Comparison of ENCODE assay signal across 8 cellular contexts in genomic region chr5:94618493-94619328, GRCh38. TPM values are rescaled to one million over a fixed set of nuclear protein-coding genes. Genes with fewer than 3 reads are reported as not detected.
A peak's percentile ranks its signal among the peaks of the same experiment; 100 is the strongest.
DNase-seq lines count a peak whose midpoint lies in the region; ATAC-seq, FAIRE-seq and TF ChIP-seq lines count a peak whose summit lies in the region.

TSS of gene KIAA0825 (minus strand) at chr5:94618604. CDS start at chr5:94537126, 81,478 bp downstream.
TSS of gene SLF1 (plus strand) at chr5:94618669. CDS start at chr5:94628811, 10,142 bp downstream.

- H3K9me3 ChIP-seq in NT2/D1 (ENCODE audit: insufficient read depth, low read length) (no peaks in the 10 kb centered on the region), endothelial cell of umbilical vein (replicated peaks; ENCODE audit: control insufficient read depth, insufficient read depth, low read length) (no peaks in the 10 kb centered on the region)

- no peaks in the 10 kb centered on the region for H3K4me1 ChIP-seq in NT2/D1 (ENCODE audit: insufficient read depth, insufficient read length)
- peaks cover 12% of the 10 kb centered on the region for H3K4me1 ChIP-seq in endothelial cell of umbilical vein (ENCODE audit: control insufficient read depth, extremely low read depth, insufficient read depth, low read length)

- peak; percentile 69 for FAIRE-seq in HTR-8/SVneo (lab: Jason Lieb, UNC)
- peak; percentile 80 for FAIRE-seq in endothelial cell of umbilical vein (lab: Jason Lieb, UNC)

- POLR2A ChIA-PET in endothelial cell of umbilical vein (lab: Charles Lee), result no interaction called here

- peak; percentile 96 for ATAC-seq in GM21381 (IDR thresholded peaks at IDR 0.05; ENCODE audit: unreplicated experiment)

- BruUV-seq in endothelial cell of umbilical vein (replicated peaks; lab: Mats Ljungman, UMichigan), result TSS peak; percentile 43

- no peak for TF ChIP-seq CTCF in endothelial cell of umbilical vein (IDR thresholded peaks at IDR 0.05; ENCODE audit: extremely low read depth in 1 of 2, insufficient read depth in 1 of 2, low read depth in 1 of 2, low read length in 2 of 2)

- CTCF ChIA-PET in endothelial cell of umbilical vein (lab: Charles Lee), result interaction anchor here (1.2 to 2.0 kb wide), 5 partner anchors 10 to 119 kb away, joined by 3 to 10 read pairs (median 4); no protein-coding TSS in a partner anchor

- H3K27me3 ChIP-seq in NT2/D1 (ENCODE audit: insufficient read depth, insufficient read length), result no peaks in the 10 kb centered on the region
- no peaks in the 10 kb centered on the region for H3K27me3 ChIP-seq in endothelial cell of umbilical vein (ENCODE audit: control insufficient read depth in 2 of 2, insufficient read depth in 2 of 2, low read length in 2 of 2)

- peak within 1 kb of the TSS; percentile 92 for H3K9ac ChIP-seq in NT2/D1 (ENCODE audit: insufficient read length, low read depth)
- peak within 1 kb of the TSS; percentile 65 for H3K9ac ChIP-seq in endothelial cell of umbilical vein (replicated peaks; ENCODE audit: extremely low read depth, insufficient read depth, low read length)

- H3K36me3 ChIP-seq in NT2/D1 (ENCODE audit: insufficient read depth, insufficient read length, low read length) (no peaks in the 10 kb centered on the region), endothelial cell of umbilical vein (ENCODE audit: control insufficient read depth in 2 of 2, extremely low read depth in 1 of 2, insufficient read depth in 2 of 2, low read length in 2 of 2) (no peaks in the 10 kb centered on the region)

- H2AFZ ChIP-seq in endothelial cell of umbilical vein (ENCODE audit: low read depth, low read length), result peak within 1 kb of the TSS; percentile 98

- H3K79me2 ChIP-seq in endothelial cell of umbilical vein (ENCODE audit: control insufficient read depth, insufficient read depth, low read length), result peaks cover 21% of the 10 kb centered on the region

- DNase-seq in Caki2 (ENCODE audit: low read depth) (peak; percentile 79), HTR-8/SVneo (ENCODE audit: insufficient read length, low spot score) (peak; percentile 84), NT2/D1 (ENCODE audit: low read depth, low spot score) (peak; percentile 66), endothelial cell of umbilical vein (ENCODE audit: low read depth, low spot score) (peak; percentile 91), midbrain (lab: John Stamatoyannopoulos, UW) (peak; percentile 91)
- DNase-seq in activated CD8-positive, alpha-beta memory T cell treated with anti-CD3 and anti-CD28 coated beads, Interleukin-2, amount 50 U/mL, for 4 hours, result peak; percentile 84
- peak; percentile 80 to 81 for DNase-seq in stimulated activated CD8-positive, alpha-beta memory T cell treated with anti-CD3 and anti-CD28 coated beads, Interleukin-15, amount 100 ng/mL, for 48 hours (ENCODE audit: low read depth in 2 of 2)

- H3K4me3 ChIP-seq in NT2/D1 (ENCODE audit: insufficient read length, low read depth), result peak within 1 kb of the TSS; percentile 95
- H3K4me3 ChIP-seq in endothelial cell of umbilical vein (replicated peaks in 1 of 3; ENCODE audit: insufficient read depth in 1 of 3, low read depth in 1 of 3, low read length in 3 of 3), result peak within 1 kb of the TSS; percentile 73 to 90 (median 79)

- in situ Hi-C loops in Caki2 (cut with HindIII; ENCODE audit: low pct_unique_long_range_greater_than_20kb, low sequenced_read_pairs), result no loop called here

- intact Hi-C loops in endothelial cell of umbilical vein (cut with micrococcal nuclease), result loop anchor here (1.0 to 2.0 kb wide), 2 partner anchors 75 to 120 kb away; no protein-coding TSS in a partner anchor

- H3K9me1 ChIP-seq in endothelial cell of umbilical vein (replicated peaks; ENCODE audit: control insufficient read depth, extremely low read depth, insufficient read depth, low read length), result no peaks in the 10 kb centered on the region

- H3K27ac ChIP-seq in endothelial cell of umbilical vein (ENCODE audit: insufficient read depth, low read depth, low read length), result peak within 1 kb of the TSS; percentile 66

- TF ChIP-seq POLR2A in endothelial cell of umbilical vein (IDR thresholded peaks at IDR 0.05; ENCODE audit: low read depth, low read length), result peak; percentile 43

- dilution Hi-C loops in endothelial cell of umbilical vein (cut with MboI; ENCODE audit: extremely low pct_ligation_motif_present, low sequenced_read_pairs), result no loop called here

- no peaks in the 10 kb centered on the region for H4K20me1 ChIP-seq in endothelial cell of umbilical vein (replicated peaks; ENCODE audit: control insufficient read depth, extremely low read depth, insufficient read depth, low read length)

- peak within 1 kb of the TSS; percentile 88 for H3K4me2 ChIP-seq in endothelial cell of umbilical vein (ENCODE audit: insufficient read depth, low read length)

TF ChIP-seq in endothelial cell of umbilical vein, 7 proteins besides CTCF, POLR2A, EP300 and RAD21:
- no peak for TF ChIP-seq FOS (IDR thresholded peaks at IDR 0.05; ENCODE audit: borderline replicate concordance, insufficient read depth, low read length)
- no peak for TF ChIP-seq POLR2AphosphoS5 (IDR thresholded peaks at IDR 0.05; ENCODE audit: insufficient read depth, low read depth, low read length)
- TF ChIP-seq EZH2 (IDR thresholded peaks at IDR 0.05; ENCODE audit: borderline replicate concordance, low read depth, low read length, severe bottlenecking), result no peak
- no peak for TF ChIP-seq MAX (IDR thresholded peaks at IDR 0.05; ENCODE audit: insufficient read depth, insufficient read length)
- no peak for TF ChIP-seq JUN (IDR thresholded peaks at IDR 0.05; ENCODE audit: borderline replicate concordance, insufficient read depth, insufficient read length, low read depth)
- no peak for TF ChIP-seq MYC (IDR thresholded peaks at IDR 0.05; ENCODE audit: low read depth, low read length)
- TF ChIP-seq GATA2 (IDR thresholded peaks at IDR 0.05; ENCODE audit: insufficient read depth, insufficient read length, low read depth, low read length), result no peak

RNA-seq across cellular contexts. Expression of gene KIAA0825, which starts in this region (rescaled TPM):
- 0.07 and 0.17 TPM in 2 replicates for total RNA-seq in Caki2 (2014; rRNA removed; shearing (Covaris generic); ENCODE audit: low replicate concordance)
- 1.1 and 1.3 TPM in 2 replicates for total RNA-seq in endothelial cell of umbilical vein
- 0.10 and 0.15 TPM in 2 replicates for polyA plus RNA-seq in endothelial cell of umbilical vein
- 0.30 and 0.37 TPM in 2 replicates for polyA plus RNA-seq in endothelial cell of umbilical vein (2011; cell fraction: cytosol; rRNA removed)
- 0.88 and 1.0 TPM in 2 replicates for polyA plus RNA-seq in endothelial cell of umbilical vein (2011; cell fraction: nucleus; rRNA removed)
- polyA plus RNA-seq in endothelial cell of umbilical vein (2012), result 0.52 and 0.61 TPM in 2 replicates
- 1.8 and 2.1 TPM in 2 replicates for polyA minus RNA-seq in endothelial cell of umbilical vein
- 30.2 TPM for polyA minus RNA-seq in endothelial cell of umbilical vein (2011; cell fraction: cytosol; rRNA and poly(A)+ RNA removed)
- polyA minus RNA-seq in endothelial cell of umbilical vein (2011; cell fraction: nucleus; rRNA and poly(A)+ RNA removed), result 8.8 and 12.3 TPM in 2 replicates

RNA-seq across cellular contexts. Expression of gene SLF1, which starts in this region (rescaled TPM):
- 4.2 and 6.0 TPM in 2 replicates for total RNA-seq in Caki2 (2014; rRNA removed; shearing (Covaris generic); ENCODE audit: low replicate concordance)
- 6.4 and 8.5 TPM in 2 replicates for total RNA-seq in endothelial cell of umbilical vein
- polyA plus RNA-seq in endothelial cell of umbilical vein, result 1.4 TPM in 2 replicates
- 1.7 and 2.2 TPM in 2 replicates for polyA plus RNA-seq in endothelial cell of umbilical vein (2011; cell fraction: cytosol; rRNA removed)
- 4.2 and 5.3 TPM in 2 replicates for polyA plus RNA-seq in endothelial cell of umbilical vein (2011; cell fraction: nucleus; rRNA removed)
- polyA plus RNA-seq in endothelial cell of umbilical vein (2012), result 2.2 and 4.4 TPM in 2 replicates
- polyA minus RNA-seq in endothelial cell of umbilical vein, result 3.6 and 3.9 TPM in 2 replicates
- polyA minus RNA-seq in endothelial cell of umbilical vein (2011; cell fraction: cytosol; rRNA and poly(A)+ RNA removed), result 63.7 TPM
- 5.0 and 12.6 TPM in 2 replicates for polyA minus RNA-seq in endothelial cell of umbilical vein (2011; cell fraction: nucleus; rRNA and poly(A)+ RNA removed)

Comparison
In these comparisons a context has a peak if more than half of its experiments do, and no peak if none do; other contexts are left out.
1. Peak in every context shown above with its lines: DNase-seq, ATAC-seq, H3K4me3 ChIP-seq and H3K27ac ChIP-seq.